Comparison of ENCODE assay signal across 13 cellular contexts in genomic region chr1:81547912-81548303, GRCh38.
DNase-seq lines count a peak whose midpoint lies in the region; ATAC-seq and TF ChIP-seq lines count a peak whose summit lies in the region.
"Had no signal": no experiment of that assay in that cellular context is flagged by ENCODE, and none has a peak within 500 bp of the region (broad histone marks: within the 10 kb centered on the region; RNA-seq: fewer than 3 reads in every experiment).

No MANE protein-coding gene starts in this region.

- in situ Hi-C loops in ACHN (cut with HindIII; ENCODE audit: low pct_ligation_motif_present, low pct_unique_long_range_greater_than_20kb, low sequenced_read_pairs) = no loop called here

- no peak overlapping the region for H3K4me3 Mint-ChIP-seq in chondrocyte (ENCODE audit: unreplicated experiment)
- H3K4me3 Mint-ChIP-seq: CD4-positive, CD25-positive, alpha-beta regulatory T cell had no signal

- H3K27me3 Mint-ChIP-seq in chondrocyte (ENCODE audit: low read depth) = no peaks in the 10 kb centered on the region
- H3K27me3 Mint-ChIP-seq: CD4-positive, CD25-positive, alpha-beta regulatory T cell had no signal

- TF ChIP-seq CTCF in chondrocyte (IDR thresholded peaks at IDR 0.05) = no peak

- no peaks in the 10 kb centered on the region for H3K4me1 Mint-ChIP-seq in chondrocyte (ENCODE audit: low read depth)
- H3K4me1 Mint-ChIP-seq: CD4-positive, CD25-positive, alpha-beta regulatory T cell had no signal

- no peaks in the 10 kb centered on the region for H3K36me3 Mint-ChIP-seq in chondrocyte (ENCODE audit: low read depth)
- H3K36me3 Mint-ChIP-seq: CD4-positive, CD25-positive, alpha-beta regulatory T cell had no signal

- DNase-seq in astrocyte of the hippocampus (ENCODE audit: low read depth, low spot score) (peak; percentile 20), chondrocyte (ENCODE audit: low spot score) (no peak), SW 1271 (lab: John Stamatoyannopoulos, UW) (no peak), ACHN (no peak), T-helper 9 cell (no peak)
- DNase-seq: body of pancreas; CD4-positive, CD25-positive, alpha-beta regulatory T cell; foreskin fibroblast; NCI-H1092; stimulated activated CD4-positive, alpha-beta T cell treated with anti-CD3 and anti-CD28 coated beads, Interleukin-1b, Interleukin-23, amount 100 ng/mL, for 48 hours had no signal

- H3K9me3 Mint-ChIP-seq in chondrocyte (ENCODE audit: low read depth) = no peaks in the 10 kb centered on the region

- ATAC-seq in GM18508 (IDR thresholded peaks at IDR 0.05; ENCODE audit: insufficient read depth, unreplicated experiment) = peak; percentile 77
- ATAC-seq in GM21423 (IDR thresholded peaks at IDR 0.05; ENCODE audit: unreplicated experiment) = peak; percentile 61
- peak; percentile 57 for ATAC-seq in HG03097 (IDR thresholded peaks at IDR 0.05; ENCODE audit: low FRiP score, unreplicated experiment)
- ATAC-seq: body of pancreas had no signal

- no peak overlapping the region for H3K27ac Mint-ChIP-seq in chondrocyte (ENCODE audit: unreplicated experiment)
